ENCODE assay signal across 20 cellular contexts in the genomic region with DNA sequence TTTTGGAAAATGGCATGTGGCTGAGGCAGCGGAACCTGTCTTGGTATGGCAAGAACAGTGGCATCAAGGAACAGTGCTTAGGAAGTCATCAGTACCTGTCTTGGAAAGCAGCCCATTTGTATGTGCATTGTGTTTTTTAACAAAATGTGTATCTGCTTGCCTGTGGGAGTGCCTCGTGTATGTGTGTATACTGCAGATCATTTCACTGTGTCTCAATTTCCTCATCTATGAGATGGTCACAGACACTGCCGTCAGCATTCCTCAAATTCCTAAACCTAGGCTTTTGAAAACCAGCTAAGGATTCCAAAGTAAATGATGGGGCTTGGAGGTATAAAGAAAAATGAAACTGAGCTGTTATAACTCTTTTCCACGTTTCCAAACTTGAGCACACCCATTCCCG.
A peak's percentile ranks its signal among the peaks of the same experiment; 100 is the strongest.
DNase-seq lines count a peak whose midpoint lies in the region; ATAC-seq, FAIRE-seq and TF ChIP-seq lines count a peak whose summit lies in the region.
"Had no signal": no experiment of that assay in that cellular context is flagged by ENCODE, and none has a peak within 500 bp of the region (broad histone marks: within the 10 kb centered on the region; RNA-seq: fewer than 3 reads in every experiment).

No MANE protein-coding gene starts in this region.

- no peak for DNase-seq in AG09309 (ENCODE audit: low read depth)
- peak; percentile 36 for DNase-seq in RCC 7860 (ENCODE audit: low spot score)
- DNase-seq in osteoblast (ENCODE audit: insufficient read length, low spot score, missing footprints) = peak; percentile 5
- no peak for DNase-seq in esophagus squamous epithelium (lab: John Stamatoyannopoulos, UW)
- no peak for DNase-seq in activated T-cell treated with anti-CD3 and anti-CD28 coated beads, Interleukin-2, amount 50 U/mL, for 72 hours
- no peak for DNase-seq in activated T-cell treated with anti-CD3 and anti-CD28 coated beads for 4 hours
- no peak for DNase-seq in esophagus muscularis mucosa (ENCODE audit: extremely low spot score)
- DNase-seq: activated CD4-positive, alpha-beta T cell treated with anti-CD3 and anti-CD28 coated beads for 4 hours; BE2C; DMS79; NCI-H1105; NCI-H446; T-helper 1 cell had no signal

- no peaks in the 10 kb centered on the region for H3K27me3 Mint-ChIP-seq in activated T-cell treated with anti-CD3 and anti-CD28 coated beads, Interleukin-2, amount 50 U/mL, for 72 hours (ENCODE audit: low read depth)

- intact Hi-C loops in esophagus squamous epithelium (cut with DNase I) (no loop called here), esophagus muscularis mucosa (cut with DNase I) (no loop called here)

- no peaks in the 10 kb centered on the region for H3K36me3 Mint-ChIP-seq in activated T-cell treated with anti-CD3 and anti-CD28 coated beads, Interleukin-2, amount 50 U/mL, for 72 hours (ENCODE audit: insufficient read depth in 2 of 2)

- peak; percentile 43 for ATAC-seq in esophagus mucosa
- ATAC-seq in activated T-cell treated with anti-CD3 and anti-CD28 coated beads, Interleukin-2, amount 50 U/mL, for 72 hours (replicated peaks in 1 of 2) = no peak
- ATAC-seq: GM12878, HepG2 had no signal

- no peak for TF ChIP-seq CTCF in AG09309 (IDR thresholded peaks at IDR 0.05; ENCODE audit: control insufficient read depth, insufficient read depth, low read depth, low read length, missing control alignments)
- no peak for TF ChIP-seq CTCF in osteoblast (IDR thresholded peaks at IDR 0.05; ENCODE audit: extremely low read depth, low read depth, low read length)
- TF ChIP-seq CTCF in esophagus squamous epithelium (IDR thresholded peaks at IDR 0.05) = no peak
- TF ChIP-seq CTCF in esophagus muscularis mucosa (IDR thresholded peaks at IDR 0.05) = no peak

- no peak overlapping the region for H3K27ac Mint-ChIP-seq in activated T-cell treated with anti-CD3 and anti-CD28 coated beads, Interleukin-2, amount 50 U/mL, for 72 hours

- H3K4me3 Mint-ChIP-seq in activated T-cell treated with anti-CD3 and anti-CD28 coated beads, Interleukin-2, amount 50 U/mL, for 72 hours = no peak overlapping the region

- no peaks in the 10 kb centered on the region for H3K4me1 Mint-ChIP-seq in activated T-cell treated with anti-CD3 and anti-CD28 coated beads, Interleukin-2, amount 50 U/mL, for 72 hours (ENCODE audit: low read depth)

- H3K9me3 Mint-ChIP-seq in activated T-cell treated with anti-CD3 and anti-CD28 coated beads, Interleukin-2, amount 50 U/mL, for 72 hours = peaks cover 0 to 8% of the 10 kb centered on the region in 2 donors

- no peaks in the 10 kb centered on the region for H3K79me2 ChIP-seq in osteoblast (ENCODE audit: insufficient read depth, low read length)
- H3K79me2 ChIP-seq: parathyroid adenoma had no signal

- H3K4me2 ChIP-seq in osteoblast (ENCODE audit: insufficient read depth, low read length) = peak overlapping the region; percentile 80

- 65 to 74% methylated on average over 5 of the region's 5 CpGs for WGBS in esophagus squamous epithelium, 2 donors
- WGBS in esophagus muscularis mucosa = 80% methylated on average over 5 of the region's 5 CpGs

- FAIRE-seq in RCC 7860 (lab: Jason Lieb, UNC) = no peak
- FAIRE-seq: HepG2 had no signal

- H3K36me3 ChIP-seq in osteoblast (ENCODE audit: insufficient read depth, low read length) (no peaks in the 10 kb centered on the region), esophagus squamous epithelium (no peaks in the 10 kb centered on the region), esophagus muscularis mucosa (no peaks in the 10 kb centered on the region)
- H3K36me3 ChIP-seq: BE2C, cardiac muscle cell, tibial nerve had no signal

- H2AFZ ChIP-seq in osteoblast (ENCODE audit: low read length) = peak overlapping the region; percentile 79
- H2AFZ ChIP-seq: parathyroid adenoma had no signal

- H3K9me3 ChIP-seq in osteoblast (ENCODE audit: low read depth, low read length) (no peaks in the 10 kb centered on the region), esophagus squamous epithelium (no peaks in the 10 kb centered on the region), esophagus muscularis mucosa (no peaks in the 10 kb centered on the region)
- H3K9me3 ChIP-seq: BE2C, tibial nerve had no signal

- H4K20me1 ChIP-seq in osteoblast (ENCODE audit: insufficient read depth, low read length) = no peaks in the 10 kb centered on the region

- no peak for TF ChIP-seq EP300 in esophagus muscularis mucosa (IDR thresholded peaks at IDR 0.05)

- peak overlapping the region; percentile 66 for H3K27ac ChIP-seq in osteoblast (ENCODE audit: low read depth, low read length)
- no peak overlapping the region for H3K27ac ChIP-seq in esophagus squamous epithelium
- H3K27ac ChIP-seq in esophagus muscularis mucosa (replicated peaks in 1 of 4) = no peak overlapping the region
- H3K27ac ChIP-seq: cardiac muscle cell, epithelial cell of prostate, parathyroid adenoma, tibial nerve had no signal

- H3K27me3 ChIP-seq in osteoblast (ENCODE audit: insufficient read depth, low read length) = no peaks in the 10 kb centered on the region
- no peaks in the 10 kb centered on the region for H3K27me3 ChIP-seq in esophagus squamous epithelium
- H3K27me3 ChIP-seq in esophagus muscularis mucosa = no peaks in the 10 kb centered on the region
- H3K27me3 ChIP-seq: BE2C, cardiac muscle cell, tibial nerve had no signal

- H3K4me1 ChIP-seq in osteoblast (ENCODE audit: insufficient read depth, low read length) (peaks cover 33% of the 10 kb centered on the region), esophagus squamous epithelium (no peaks in the 10 kb centered on the region), esophagus muscularis mucosa (no peaks in the 10 kb centered on the region)
- H3K4me1 ChIP-seq: BE2C, parathyroid adenoma, tibial nerve had no signal

- TF ChIP-seq POLR2A in esophagus squamous epithelium (IDR thresholded peaks at IDR 0.05) (no peak), esophagus muscularis mucosa (IDR thresholded peaks at IDR 0.05; ENCODE audit: low read depth) (no peak)

- peak overlapping the region; percentile 26 for H3K4me3 ChIP-seq in AG09309 (ENCODE audit: control insufficient read depth, low read depth, low read length)
- H3K4me3 ChIP-seq in osteoblast (ENCODE audit: insufficient read depth, low read length) = peak overlapping the region; percentile 66
- H3K4me3 ChIP-seq in esophagus squamous epithelium = no peak overlapping the region
- H3K4me3 ChIP-seq in esophagus muscularis mucosa = no peak overlapping the region
- H3K4me3 ChIP-seq: cardiac muscle cell, GM12878 had no signal

Comparison
In these comparisons a context has a peak if more than half of its experiments do, and no peak if none do; other contexts are left out.
1. DNase-seq: peak in RCC 7860 (single experiment) and osteoblast (single experiment); none in AG09309 (single experiment), esophagus squamous epithelium (single experiment), activated T-cell treated with anti-CD3 and anti-CD28 coated beads, Interleukin-2, amount 50 U/mL, for 72 hours (0 of 2), activated T-cell treated with anti-CD3 and anti-CD28 coated beads for 4 hours (single experiment) and esophagus muscularis mucosa (single experiment).
2. H3K4me3 ChIP-seq: peak in AG09309 (single experiment) and osteoblast (single experiment); none in esophagus squamous epithelium (0 of 4) and esophagus muscularis mucosa (0 of 4).